ENCODE assay signal across 8 cellular contexts in the genomic region with DNA sequence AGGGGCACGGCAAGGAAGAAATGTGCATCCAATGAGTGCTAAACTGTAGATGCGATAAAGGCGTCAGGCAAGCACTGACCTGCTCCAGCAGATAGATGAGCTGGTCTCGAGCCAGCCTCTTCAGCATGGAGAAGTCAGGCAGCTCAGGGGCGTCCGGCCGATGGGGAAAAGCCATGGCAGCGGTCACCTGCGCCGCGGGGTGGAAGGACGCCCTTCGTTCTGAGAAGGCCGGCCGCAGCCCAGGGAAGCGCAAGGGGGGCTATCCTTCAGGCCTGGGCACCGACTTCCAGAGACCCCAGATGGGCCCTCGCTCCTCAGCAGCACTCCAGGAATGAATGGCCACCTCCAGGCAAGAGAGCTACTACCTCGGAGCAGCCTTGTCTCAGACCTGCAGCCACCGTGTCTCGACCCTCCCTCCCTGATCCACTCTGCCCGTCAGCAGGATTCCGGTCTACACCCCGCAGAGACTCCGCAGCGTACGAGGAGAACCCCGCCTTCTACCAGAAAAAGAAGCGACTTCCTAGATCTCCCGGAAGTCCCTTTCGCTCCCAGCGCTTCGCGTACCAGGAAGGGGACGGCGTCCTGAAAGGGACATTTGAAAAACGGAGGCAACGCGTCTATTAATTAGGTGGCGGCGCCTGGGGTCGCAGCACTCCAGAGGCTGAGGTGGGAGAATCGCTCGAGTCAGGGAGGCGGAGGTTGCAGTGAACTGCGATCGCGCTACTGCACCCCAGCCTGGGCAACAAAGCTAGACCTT.
DNase-seq lines count a peak whose midpoint lies in the region; ATAC-seq and TF ChIP-seq lines count a peak whose summit lies in the region.

A gene (minus strand): TSS at position 520 of the 757 bp plus-strand sequence. CDS start 345 bp downstream, at position 175.

- TF ChIP-seq CTCF in GM13976 (IDR thresholded peaks at IDR 0.05; ENCODE audit: borderline replicate concordance, control extremely low read depth, extremely low read depth, insufficient read depth, missing control alignments), result no peak
- no peak for TF ChIP-seq CTCF in retinal pigment epithelial cell (conservative IDR thresholded peaks at IDR 0.05; ENCODE audit: low read depth, low read length)

- in situ Hi-C loops in GM13976 (cut with MboI; ENCODE audit: low sequenced_read_pairs, unreplicated experiment), result no loop called here

- DNase-seq in GM13976 (ENCODE audit: low spot score) (peak; percentile 80), NCI-H2029 (lab: John Stamatoyannopoulos, UW) (peak; percentile 30), T-helper 9 cell (peak; percentile 69), astrocyte of the hippocampus (ENCODE audit: low read depth, low spot score) (peak; percentile 88), hypothalamus (lab: John Stamatoyannopoulos, UW) (peak; percentile 27 to 95 (median 73)), retinal pigment epithelial cell (ENCODE audit: low read depth) (peak; percentile 51)

- peak within 1 kb of the TSS; percentile 99 for H3K4me3 ChIP-seq in retinal pigment epithelial cell (ENCODE audit: low read length)

- ATAC-seq in HG02973 (IDR thresholded peaks at IDR 0.05; ENCODE audit: unreplicated experiment) (peak; percentile 74), HG02763 (IDR thresholded peaks at IDR 0.05; ENCODE audit: unreplicated experiment) (no peak)

Comparison
In these comparisons a context has a peak if more than half of its experiments do, and no peak if none do; other contexts are left out.
1. DNase-seq: peak in every context shown above with its lines; median percentile 88 in astrocyte of the hippocampus; 80 in GM13976; 73 in hypothalamus; 69 in T-helper 9 cell; 51 in retinal pigment epithelial cell; 30 in NCI-H2029.